15 cellular contexts compared by ENCODE assay signal in genomic region chr3:31224936-31225335, GRCh38.
"Had no signal": no experiment of that assay in that cellular context is flagged by ENCODE, and none has a peak within 500 bp of the region (broad histone marks: within the 10 kb centered on the region; RNA-seq: fewer than 3 reads in every experiment).

No MANE protein-coding gene starts in this region.

- H3K9me3 ChIP-seq: psoas muscle, right lobe of liver, testis had no signal

- H3K4me3 ChIP-seq: psoas muscle, right lobe of liver, testis had no signal

- H3K36me3 ChIP-seq: right lobe of liver had no signal

- DNase-seq: activated CD8-positive, alpha-beta memory T cell treated with anti-CD3 and anti-CD28 coated beads, Interleukin-2, amount 50 U/mL, for 4 hours; activated CD8-positive, alpha-beta T cell treated with anti-CD3 and anti-CD28 coated beads, Interleukin-2, amount 10 ng/mL, durations not matched to agents 7 days and 5 days; activated naive CD4-positive, alpha-beta T cell; dermis blood vessel endothelial cell; head of caudate nucleus; kidney glomerular epithelial cell; left ventricle myocardium superior; mesenchymal stem cell; nephron progenitor cell; occipital lobe; psoas muscle; right lobe of liver; stimulated activated naive CD8-positive, alpha-beta T cell treated with anti-CD3 and anti-CD28 coated beads, Interleukin-15, amount 100 ng/mL, for 72 hours; T1000; testis had no signal

- H3K27me3 Mint-ChIP-seq: stimulated activated naive CD8-positive, alpha-beta T cell treated with anti-CD3 and anti-CD28 coated beads, Interleukin-15, amount 100 ng/mL, for 72 hours had no signal

- H3K9me3 Mint-ChIP-seq: nephron progenitor cell had no signal

- H3K4me3 Mint-ChIP-seq: activated CD8-positive, alpha-beta T cell treated with anti-CD3 and anti-CD28 coated beads, Interleukin-2, amount 10 ng/mL, durations not matched to agents 7 days and 5 days; nephron progenitor cell; stimulated activated naive CD8-positive, alpha-beta T cell treated with anti-CD3 and anti-CD28 coated beads, Interleukin-15, amount 100 ng/mL, for 72 hours had no signal

- H3K27ac ChIP-seq: psoas muscle, right lobe of liver, testis had no signal

- ATAC-seq: activated CD8-positive, alpha-beta T cell treated with anti-CD3 and anti-CD28 coated beads, Interleukin-2, amount 10 ng/mL, durations not matched to agents 7 days and 5 days; left ventricle myocardium superior; psoas muscle; right lobe of liver; stimulated activated naive CD8-positive, alpha-beta T cell treated with anti-CD3 and anti-CD28 coated beads, Interleukin-15, amount 100 ng/mL, for 72 hours had no signal

- H3K4me1 ChIP-seq: psoas muscle, right lobe of liver, testis had no signal

- H3K27me3 ChIP-seq: right lobe of liver, testis had no signal
